In the genomic region with DNA sequence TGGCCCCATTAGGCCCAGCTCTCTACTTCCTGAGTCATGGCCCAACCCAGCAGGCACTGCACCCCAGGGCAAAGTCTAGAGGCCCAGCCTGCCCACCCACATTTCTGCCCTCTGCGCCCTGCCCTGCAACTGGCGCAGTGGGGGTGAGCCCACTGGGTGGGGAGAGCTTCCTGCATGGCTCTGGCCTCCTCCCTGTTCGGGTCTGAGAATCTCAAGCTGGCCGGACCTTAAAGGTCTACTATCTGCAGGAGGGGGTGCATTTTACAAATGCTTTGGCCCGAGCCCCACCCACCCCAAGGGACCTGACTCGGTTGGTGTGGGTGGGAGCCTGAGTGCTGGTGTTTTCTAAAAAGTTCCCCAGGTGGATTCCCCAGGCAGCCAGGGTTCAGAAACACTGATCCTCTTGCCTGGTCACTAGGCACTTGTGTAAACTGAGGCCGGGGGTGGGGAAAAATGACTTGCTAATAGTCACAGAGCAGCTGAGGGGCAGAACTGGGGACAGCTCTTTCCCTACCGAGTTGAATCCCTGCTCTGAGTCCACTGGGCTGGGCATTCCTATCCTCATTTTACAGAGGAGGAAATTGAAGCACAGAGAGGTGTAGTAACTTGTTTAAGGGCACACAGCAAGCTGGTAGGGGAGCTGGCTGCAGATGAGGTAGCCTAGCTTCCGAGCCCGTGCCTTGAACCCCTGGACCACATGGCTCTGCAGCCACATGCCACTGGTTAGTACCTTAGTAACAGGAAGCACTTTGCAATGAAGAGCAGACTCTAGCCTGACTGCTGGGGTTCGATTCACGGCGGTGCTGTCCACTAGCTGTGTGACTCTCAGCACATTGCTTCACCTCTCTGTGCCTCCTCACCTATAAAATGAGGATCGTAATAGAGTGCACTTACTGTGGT, we compare ENCODE assay signal across 10 cellular contexts. TPM values are rescaled to one million over a fixed set of nuclear protein-coding genes. Genes with fewer than 3 reads are reported as not detected.
DNase-seq lines count a peak whose midpoint lies in the region; ATAC-seq and FAIRE-seq lines count a peak whose summit lies in the region.
"Had no signal": no experiment of that assay in that cellular context is flagged by ENCODE, and none has a peak within 500 bp of the region (broad histone marks: within the 10 kb centered on the region; RNA-seq: fewer than 3 reads in every experiment).

No MANE protein-coding gene starts in this region.

- peaks cover 17 to 61% (median 23%) of the 10 kb centered on the region in 3 donors for H3K4me1 Mint-ChIP-seq in T-cell

- WGBS in small intestine, 3 donors: 38 to 61% (median 46%) methylated on average over 14 of the region's 14 CpGs
- WGBS in aorta, 2 donors: 66 to 71% methylated on average over 13 to 14 of the region's 14 CpGs

- H3K27me3 ChIP-seq in small intestine (ENCODE audit: control insufficient read depth in 2 of 2, insufficient read depth in 2 of 2, low read length in 2 of 2) (no peaks in the 10 kb centered on the region), HAP-1 (ENCODE audit: low read depth) (no peaks in the 10 kb centered on the region), aorta (ENCODE audit: control insufficient read depth in 1 of 2, insufficient read depth in 2 of 2, low read length in 1 of 2) (no peaks in the 10 kb centered on the region)

- H3K4me1 ChIP-seq in small intestine (ENCODE audit: control insufficient read depth in 2 of 2, insufficient read depth in 1 of 2, low read depth in 1 of 2, low read length in 1 of 2): peaks cover 0 to 7% of the 10 kb centered on the region in 2 donors
- H3K4me1 ChIP-seq in HAP-1: no peaks in the 10 kb centered on the region
- peaks cover 0 to under 1% of the 10 kb centered on the region in 2 donors for H3K4me1 ChIP-seq in aorta (ENCODE audit: control insufficient read depth in 1 of 2, insufficient read depth in 2 of 2, low read length in 2 of 2)

- H3K9me3 ChIP-seq in small intestine (ENCODE audit: control insufficient read depth, low read depth): no peaks in the 10 kb centered on the region
- no peaks in the 10 kb centered on the region for H3K9me3 ChIP-seq in HAP-1
- H3K9me3 ChIP-seq in aorta (ENCODE audit: control insufficient read depth, low read length): no peaks in the 10 kb centered on the region

- H3K4me3 ChIP-seq in small intestine (ENCODE audit: low read depth in 1 of 2, low read length in 2 of 2) (no peak overlapping the region), HAP-1 (no peak overlapping the region), aorta (ENCODE audit: low read length in 2 of 2) (no peak overlapping the region)

- peak; percentile 23 for ATAC-seq in GM18873 (IDR thresholded peaks at IDR 0.05; ENCODE audit: low FRiP score, unreplicated experiment)
- ATAC-seq in HG02571 (IDR thresholded peaks at IDR 0.05; ENCODE audit: unreplicated experiment): peak; percentile 35
- no peak for ATAC-seq in T-cell (replicated peaks in 1 of 4)
- ATAC-seq in aorta (ENCODE audit: low FRiP score): no peak

- H3K4me3 Mint-ChIP-seq in T-cell: no peak overlapping the region

- POLR2A ChIA-PET in T-cell (lab: Charles Lee): no interaction called here

- intact Hi-C loops in aorta (cut with DNase I): no loop called here

- CTCF ChIA-PET in T-cell (lab: Charles Lee): interaction anchor here (0.5 to 1.5 kb wide), 5 partner anchors 10 to 37 kb away, joined by 3 to 13 read pairs (median 3); no protein-coding TSS in a partner anchor

- H3K27ac ChIP-seq in small intestine (ENCODE audit: low read depth in 1 of 2, low read length in 1 of 2) (peak overlapping the region; percentile 69 to 78), aorta (ENCODE audit: low read depth in 1 of 2, low read length in 2 of 2) (no peak overlapping the region)

- H3K27ac Mint-ChIP-seq in T-cell: peak overlapping the region; percentile 28 to 72

- H3K36me3 ChIP-seq in small intestine (ENCODE audit: control insufficient read depth in 2 of 2, insufficient read depth in 2 of 2, low read length in 2 of 2): peaks cover 0 to 3% of the 10 kb centered on the region in 2 donors
- H3K36me3 ChIP-seq in HAP-1 (replicated peaks): no peaks in the 10 kb centered on the region
- no peaks in the 10 kb centered on the region for H3K36me3 ChIP-seq in aorta (ENCODE audit: control insufficient read depth in 1 of 2, insufficient read depth in 2 of 2, low read length in 1 of 2)

- no peaks in the 10 kb centered on the region for H3K27me3 Mint-ChIP-seq in T-cell

- no peak for FAIRE-seq in small intestine (lab: Jason Lieb, UNC)
- FAIRE-seq: keratinocyte had no signal

- DNase-seq in T-cell (no peak), small intestine (peak; percentile 97), NCI-H82 treated with DMSO at 0.1 percent for 48 hours (lab: John Stamatoyannopoulos, UW; ENCODE audit: unreplicated experiment) (no peak), HPDE6-E6E7 (ENCODE audit: extremely low spot score) (no peak), HAP-1 (ENCODE audit: low spot score in 2 of 2) (no peak), aorta (no peak)
- DNase-seq: NCI-H510A treated with DMSO at 0.1 percent for 48 hours had no signal

- H3K36me3 Mint-ChIP-seq in T-cell: peaks cover 34% of the 10 kb centered on the region

- no peaks in the 10 kb centered on the region for H3K9me3 Mint-ChIP-seq in T-cell

- in situ Hi-C loops in HAP-1 (cut with MboI; ENCODE audit: low sequenced_read_pairs): no loop called here

RNA-seq across cellular contexts. Expression of gene CD82, which starts 36.3 kb away (rescaled TPM):
- total RNA-seq in T-cell (10 to 100 TPM; 53.4 to 99.6 (median 69.0) TPM), aorta (10 to 100 TPM; 44.1 to 64.6 TPM)
- polyA plus RNA-seq in small intestine (10 to 100 TPM; 24.2 to 89.2 (median 50.5) TPM), aorta (10 to 100 TPM; 21.0 to 48.2 TPM)

Comparison
In these comparisons a context has a peak if more than half of its experiments do, and no peak if none do; other contexts are left out.
1. ATAC-seq: peak in GM18873 (single experiment) and HG02571 (single experiment); none in T-cell (0 of 4) and aorta (single experiment).
2. H3K27ac ChIP-seq: peak in small intestine (2 of 2); none in aorta (0 of 2).